Comparison of ENCODE assay signal across 6 cellular contexts in genomic region chr2:226066873-226067272, GRCh38.
"Had no signal": no experiment of that assay in that cellular context is flagged by ENCODE, and none has a peak within 500 bp of the region (broad histone marks: within the 10 kb centered on the region; RNA-seq: fewer than 3 reads in every experiment).

No MANE protein-coding gene starts in this region.

- H3K36me3 ChIP-seq: HAP-1 had no signal

- H3K27me3 Mint-ChIP-seq: IgD-negative memory B cell had no signal

- H3K27ac Mint-ChIP-seq: IgD-negative memory B cell had no signal

- H3K9me3 ChIP-seq: HAP-1 had no signal

- H3K36me3 Mint-ChIP-seq: IgD-negative memory B cell had no signal

- FAIRE-seq: HTR-8/SVneo had no signal

- H3K4me3 Mint-ChIP-seq: IgD-negative memory B cell had no signal

- H3K9me3 Mint-ChIP-seq: IgD-negative memory B cell had no signal

- DNase-seq: GOT3, H7, KBM-7 had no signal

- H3K4me3 ChIP-seq: HAP-1 had no signal
